1 cellular context compared by ENCODE assay signal in genomic region chr14:92121670-92122350, GRCh38.
TF ChIP-seq lines count a peak whose summit lies in the region.

TSS of gene CPSF2 (plus strand) at chr14:92121969. CDS start at chr14:92130985, 9,016 bp downstream.
TSS of gene NDUFB1 (minus strand) at chr14:92121706. CDS start at chr14:92117637, 4,069 bp downstream.

TF ChIP-seq in K562, 482 proteins besides CTCF, POLR2A, EP300 and RAD21 (continued from another document and continues in another):
- TF ChIP-seq ATF1 (CRISPR knock-in tag; IDR thresholded peaks at IDR 0.05) (no peak), ATF1 (tag; IDR thresholded peaks at IDR 0.05) (peak; percentile 79), PCBP1 (IDR thresholded peaks at IDR 0.05; ENCODE audit: low read depth, low read length, poor library complexity, severe bottlenecking) (peak; percentile 82), GTF2E2 (tag; IDR thresholded peaks at IDR 0.05) (peak; percentile 73; the same call in 1 of the 2 replicates), POLR2AphosphoS5 (IDR thresholded peaks at IDR 0.05; ENCODE audit: control insufficient read depth, insufficient read depth, low read depth, low read length) (peak; percentile 84), ZBTB49 (CRISPR knock-in tag; IDR thresholded peaks at IDR 0.05; ENCODE audit: borderline replicate concordance) (no peak), RUNX1 (IDR thresholded peaks at IDR 0.05; ENCODE audit: low read depth) (no peak), PRDM10 (IDR thresholded peaks at IDR 0.05; ENCODE audit: partially characterized antibody) (peak; percentile 100), POLR2G (IDR thresholded peaks at IDR 0.05; ENCODE audit: low read depth, low read length) (peak; percentile 99), DPF2 (IDR thresholded peaks at IDR 0.05) (no peak), ZBTB8A (IDR thresholded peaks at IDR 0.05; ENCODE audit: partially characterized antibody) (peak; percentile 23), UBTF (IDR thresholded peaks at IDR 0.05; ENCODE audit: borderline replicate concordance in 1 of 2, low read depth in 2 of 2, low read length in 2 of 2) (peak; percentile 48 to 63; a peak in 2 of 4 replicates), CBFA2T3 (IDR thresholded peaks at IDR 0.05) (no peak), KLF1 (tag; IDR thresholded peaks at IDR 0.05) (no peak), TAF7 (tag; IDR thresholded peaks at IDR 0.05) (peak; percentile 98), RBFOX2 (IDR thresholded peaks at IDR 0.05; ENCODE audit: low read depth, low read length) (peak; percentile 98), THAP7 (CRISPR knock-in tag; IDR thresholded peaks at IDR 0.05) (0 out of 2 replicates have a peak, but pooled peaks have one; percentile 35), KAT8 (IDR thresholded peaks at IDR 0.05; ENCODE audit: low read depth) (no peak), HDAC3 (IDR thresholded peaks at IDR 0.05; ENCODE audit: borderline replicate concordance, partially characterized antibody) (peak; percentile 18), SAP30 (IDR thresholded peaks at IDR 0.05; ENCODE audit: borderline replicate concordance, insufficient read depth, low read depth, low read length, poor library complexity, severe bottlenecking) (peak; percentile 72), KDM5B (IDR thresholded peaks at IDR 0.05; ENCODE audit: insufficient replicate concordance, low read depth, low read length) (peak; percentile 98), ARID4B (CRISPR knock-in tag; IDR thresholded peaks at IDR 0.05) (peak; percentile 75), E2F1 (CRISPR knock-in tag; IDR thresholded peaks at IDR 0.05) (no peak; the same call in 1 of the 2 replicates), ETV6 (IDR thresholded peaks at IDR 0.05; ENCODE audit: borderline replicate concordance in 1 of 2, low read depth in 2 of 2, low read length in 1 of 2) (no peak), ETV6 (CRISPR knock-in tag; IDR thresholded peaks at IDR 0.05; ENCODE audit: borderline replicate concordance) (no peak), NFRKB (IDR thresholded peaks at IDR 0.05; ENCODE audit: low read depth) (peak; percentile 98), ZNF407 (IDR thresholded peaks at IDR 0.05; ENCODE audit: low read depth) (no peak), ZNF143 (CRISPR knock-in tag; IDR thresholded peaks at IDR 0.05) (no peak), TBP (optimal IDR thresholded peaks at IDR 0.05; ENCODE audit: low read depth, low read length) (peak; percentile 94), NR2C2 (CRISPR knock-in tag; IDR thresholded peaks at IDR 0.05) (no peak), NR2C2 (tag; IDR thresholded peaks at IDR 0.05) (peak; percentile 95)
